ENCODE assay signal across 10 cellular contexts in genomic region chr2:239178954-239179353, GRCh38.
"Had no signal": no experiment of that assay in that cellular context is flagged by ENCODE, and none has a peak within 500 bp of the region (broad histone marks: within the 10 kb centered on the region; RNA-seq: fewer than 3 reads in every experiment).

No MANE protein-coding gene starts in this region.

- H3K27ac Mint-ChIP-seq: activated CD4-positive, alpha-beta memory T cell treated with anti-CD3 and anti-CD28 coated beads, Interleukin-2, amount 10 ng/mL, durations not matched to agents 7 days and 5 days; activated CD4-positive, alpha-beta T cell treated with anti-CD3 and anti-CD28 coated beads for 36 hours; activated naive CD8-positive, alpha-beta T cell; memory B cell; nephron had no signal

- DNase-seq: activated CD4-positive, alpha-beta memory T cell treated with anti-CD3 and anti-CD28 coated beads, Interleukin-2, amount 10 ng/mL, durations not matched to agents 7 days and 5 days; activated CD4-positive, alpha-beta T cell treated with anti-CD3 and anti-CD28 coated beads for 36 hours; stimulated activated CD4-positive, alpha-beta T cell treated with anti-CD3 and anti-CD28 coated beads, Interleukin-2, amount 100 ng/mL, for 24 hours; stimulated activated naive CD4-positive, alpha-beta T cell; substantia nigra; SW 1271 had no signal

- ATAC-seq: activated CD4-positive, alpha-beta T cell treated with anti-CD3 and anti-CD28 coated beads for 36 hours had no signal

- H3K27ac ChIP-seq: esophagus muscularis mucosa had no signal

- H3K4me3 ChIP-seq: esophagus muscularis mucosa had no signal

- H3K27me3 Mint-ChIP-seq: activated CD4-positive, alpha-beta memory T cell treated with anti-CD3 and anti-CD28 coated beads, Interleukin-2, amount 10 ng/mL, durations not matched to agents 7 days and 5 days; activated CD4-positive, alpha-beta T cell treated with anti-CD3 and anti-CD28 coated beads for 36 hours; activated naive CD8-positive, alpha-beta T cell; memory B cell had no signal

- H3K27me3 ChIP-seq: esophagus muscularis mucosa had no signal

- H3K4me1 Mint-ChIP-seq: memory B cell had no signal

- H3K4me3 Mint-ChIP-seq: activated CD4-positive, alpha-beta memory T cell treated with anti-CD3 and anti-CD28 coated beads, Interleukin-2, amount 10 ng/mL, durations not matched to agents 7 days and 5 days; activated CD4-positive, alpha-beta T cell treated with anti-CD3 and anti-CD28 coated beads for 36 hours; activated naive CD8-positive, alpha-beta T cell; memory B cell; nephron had no signal
